Comparison of ENCODE assay signal across 8 cellular contexts in the genomic region with DNA sequence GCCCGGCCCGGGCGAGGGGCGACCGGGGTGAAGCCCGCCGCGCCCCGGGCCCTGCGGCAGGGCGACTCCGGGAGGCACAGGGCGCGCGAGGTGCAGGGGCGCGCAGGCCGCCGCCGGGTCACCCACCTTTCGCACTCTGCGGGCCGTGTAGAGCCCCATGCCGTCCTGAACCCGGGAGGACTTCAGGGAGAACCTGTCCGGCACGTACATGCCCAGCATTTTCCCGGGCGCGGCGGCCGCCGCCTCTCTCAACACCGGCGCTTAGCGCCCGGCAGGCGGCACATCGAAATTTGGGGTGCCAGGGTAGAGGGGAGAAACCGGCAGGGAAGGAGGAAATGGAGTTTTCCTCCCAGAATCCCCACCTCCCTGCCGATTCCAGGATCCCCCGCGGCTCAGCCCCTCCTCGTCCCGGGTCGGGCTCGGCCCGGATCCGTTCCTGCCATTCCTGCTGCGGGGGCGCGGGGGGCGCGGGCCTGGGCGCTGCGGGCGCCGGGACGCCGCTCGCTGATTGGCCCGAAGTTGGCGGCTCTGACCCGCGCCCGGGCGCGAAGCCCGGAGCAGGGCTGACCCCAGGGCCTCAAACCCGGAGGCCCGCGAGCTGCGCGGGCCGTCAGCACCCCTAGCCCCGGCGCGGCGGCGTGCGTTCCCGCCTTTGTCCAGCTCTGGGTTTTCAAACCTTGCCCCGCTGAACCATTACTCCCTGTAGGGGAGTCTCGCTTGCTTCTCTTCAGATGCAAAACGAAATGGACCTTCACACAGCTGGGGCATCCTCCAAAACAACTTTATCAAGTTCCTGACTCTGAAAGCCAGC. TPM values are rescaled to one million over a fixed set of nuclear protein-coding genes. Genes with fewer than 3 reads are reported as not detected.
DNase-seq lines count a peak whose midpoint lies in the region; FAIRE-seq and TF ChIP-seq lines count a peak whose summit lies in the region.

Gene PRDM5 (minus strand): TSS at position 337 of the 811 bp plus-strand sequence. CDS start 118 bp downstream, at position 219.

- H3K36me3 ChIP-seq in bronchial epithelial cell (ENCODE audit: control insufficient read depth, insufficient read depth, low read length) (no peaks in the 10 kb centered on the region), iPS-15b (ENCODE audit: control insufficient read depth, insufficient read depth, low read length) (no peaks in the 10 kb centered on the region), rectal smooth muscle tissue (ENCODE audit: control insufficient read depth, insufficient read depth, low read length) (no peaks in the 10 kb centered on the region)

- H3K9ac ChIP-seq in iPS-15b (ENCODE audit: low read depth, low read length) (peak within 1 kb of the TSS; percentile 68), rectal smooth muscle tissue (ENCODE audit: low read length) (peak within 1 kb of the TSS; percentile 22)

- H3K36me3 Mint-ChIP-seq in T-helper 2 cell treated with Interferon-gamma antibody and Interleukin-4, amounts not matched to agents 5 μg/mL and 100 μg/mL, for 36 hours (ENCODE audit: low read depth): no peaks in the 10 kb centered on the region

- H3K4me3 ChIP-seq in bronchial epithelial cell (ENCODE audit: low read depth, low read length) (peak within 1 kb of the TSS; percentile 50), iPS-15b (ENCODE audit: low read depth, low read length) (peak within 1 kb of the TSS; percentile 81), rectal smooth muscle tissue (ENCODE audit: low read length) (peak within 1 kb of the TSS; percentile 80)

- TF ChIP-seq CTCF in bronchial epithelial cell (IDR thresholded peaks at IDR 0.05; ENCODE audit: insufficient read depth, low read length, severe bottlenecking): peak; percentile 36

- H3K4me3 Mint-ChIP-seq in T-helper 2 cell treated with Interferon-gamma antibody and Interleukin-4, amounts not matched to agents 5 μg/mL and 100 μg/mL, for 36 hours: peak within 1 kb of the TSS; percentile 81

- H3K27ac ChIP-seq in rectal smooth muscle tissue (ENCODE audit: low read depth, low read length): peak within 1 kb of the TSS; percentile 49

- H3K27me3 Mint-ChIP-seq in T-helper 2 cell treated with Interferon-gamma antibody and Interleukin-4, amounts not matched to agents 5 μg/mL and 100 μg/mL, for 36 hours (ENCODE audit: low read depth): peaks cover 65% of the 10 kb centered on the region

- H3K27ac Mint-ChIP-seq in T-helper 2 cell treated with Interferon-gamma antibody and Interleukin-4, amounts not matched to agents 5 μg/mL and 100 μg/mL, for 36 hours: no peak within 1 kb of the TSS

- DNase-seq in 8988T (peak; percentile 44), GOT3 (lab: John Stamatoyannopoulos, UW) (peak; percentile 13), bronchial epithelial cell (ENCODE audit: low read depth) (peak; percentile 31), NCI-H187 (lab: John Stamatoyannopoulos, UW) (no peak), NCI-H1436 treated with DMSO at 0.1 percent for 48 hours (lab: John Stamatoyannopoulos, UW) (no peak)
- DNase-seq in T-helper 2 cell treated with Interferon-gamma antibody and Interleukin-4, amounts not matched to agents 5 μg/mL and 100 μg/mL, for 36 hours (ENCODE audit: low spot score): peak; percentile 5

- H3K4me1 ChIP-seq in iPS-15b (ENCODE audit: control insufficient read depth, insufficient read depth, low read length): peaks cover 12% of the 10 kb centered on the region
- peaks cover 6% of the 10 kb centered on the region for H3K4me1 ChIP-seq in rectal smooth muscle tissue (ENCODE audit: control insufficient read depth, insufficient read depth, low read length)

- no peaks in the 10 kb centered on the region for H3K9me3 Mint-ChIP-seq in T-helper 2 cell treated with Interferon-gamma antibody and Interleukin-4, amounts not matched to agents 5 μg/mL and 100 μg/mL, for 36 hours

- FAIRE-seq in bronchial epithelial cell (lab: Jason Lieb, UNC): no peak

- H3K4me1 Mint-ChIP-seq in T-helper 2 cell treated with Interferon-gamma antibody and Interleukin-4, amounts not matched to agents 5 μg/mL and 100 μg/mL, for 36 hours (ENCODE audit: low read depth): peaks cover 8% of the 10 kb centered on the region

- H3K9me3 ChIP-seq in iPS-15b (ENCODE audit: control insufficient read depth, insufficient read depth, low read length): no peaks in the 10 kb centered on the region

- H3K27me3 ChIP-seq in bronchial epithelial cell (ENCODE audit: control insufficient read depth, insufficient read depth, low read length) (no peaks in the 10 kb centered on the region), iPS-15b (ENCODE audit: control insufficient read depth, insufficient read depth, low read length) (no peaks in the 10 kb centered on the region), rectal smooth muscle tissue (ENCODE audit: control insufficient read depth, insufficient read depth, low read length) (no peaks in the 10 kb centered on the region)

RNA-seq across cellular contexts. Expression of gene PRDM5, which starts in this region (rescaled TPM):
- total RNA-seq in bronchial epithelial cell: 8.4 and 9.0 TPM in 2 replicates

Comparison
In these comparisons a context has a peak if more than half of its experiments do, and no peak if none do; other contexts are left out.
1. DNase-seq: peak in 8988T (single experiment), GOT3 (single experiment), T-helper 2 cell treated with Interferon-gamma antibody and Interleukin-4, amounts not matched to agents 5 μg/mL and 100 μg/mL, for 36 hours (single experiment) and bronchial epithelial cell (single experiment); none in NCI-H187 (0 of 2) and NCI-H1436 treated with DMSO at 0.1 percent for 48 hours (single experiment).
2. Peak in every context shown above with its lines, with median percentiles within 50 percentile points of each other: H3K4me3 ChIP-seq.